ENCODE assay signal across 10 cellular contexts in genomic region chr3:182986021-182986420, GRCh38.
"Had no signal": no experiment of that assay in that cellular context is flagged by ENCODE, and none has a peak within 500 bp of the region (broad histone marks: within the 10 kb centered on the region; RNA-seq: fewer than 3 reads in every experiment).

No MANE protein-coding gene starts in this region.

- FAIRE-seq: H1, H54 had no signal

- H3K4me3 Mint-ChIP-seq: GM23338, H9, HFFc6 had no signal

- H3K27ac ChIP-seq: GM23248 had no signal

- H2AFZ ChIP-seq: GM23248, GM23338 had no signal

- H3K4me1 ChIP-seq: HAP-1 had no signal

- H3K4me2 ChIP-seq: GM23338 had no signal

- H3K9me3 Mint-ChIP-seq: GM23338, H9, HFFc6 had no signal

- H3K36me3 ChIP-seq: HAP-1 had no signal

- H3K9ac ChIP-seq: GM23248 had no signal

- H3K27ac Mint-ChIP-seq: GM23338, H9, HFFc6 had no signal

- DNase-seq: GM23248, GOT3, H7, H9, HCEC 1CT, HFFc6 had no signal

- H3K4me3 ChIP-seq: GM23248, GM23338, HAP-1 had no signal

- H3K9me3 ChIP-seq: HAP-1 had no signal
